8 cellular contexts compared by ENCODE assay signal in the genomic region with DNA sequence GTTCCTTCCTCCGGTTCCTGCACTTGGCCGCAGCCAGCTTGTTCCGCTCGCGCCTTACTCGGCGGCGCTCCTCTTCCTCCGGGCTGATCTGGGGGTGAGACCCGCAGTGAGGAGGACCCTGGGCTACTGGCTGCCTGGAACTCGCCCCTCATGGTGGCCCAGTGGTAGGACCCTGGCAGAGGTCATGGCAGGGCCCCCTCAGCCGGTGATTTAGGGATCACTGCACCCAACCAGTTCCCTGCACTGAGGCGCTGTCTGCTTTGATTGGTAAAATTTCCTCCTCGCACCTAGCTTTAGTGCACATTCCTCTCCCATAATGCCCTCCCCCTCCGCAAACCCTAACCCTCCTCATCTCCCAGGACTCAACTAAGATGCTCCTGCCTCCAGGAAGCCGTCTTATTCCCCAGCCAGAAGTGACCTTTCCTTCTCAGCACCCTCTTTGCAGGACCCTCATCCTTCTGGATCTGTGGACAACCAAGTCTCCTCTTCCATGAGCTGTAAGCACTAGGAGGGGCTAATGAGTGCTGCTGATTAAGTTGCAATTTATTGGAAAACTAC. TPM values are rescaled to one million over a fixed set of nuclear protein-coding genes. Genes with fewer than 3 reads are reported as not detected.
A peak's percentile ranks its signal among the peaks of the same experiment; 100 is the strongest.
DNase-seq lines count a peak whose midpoint lies in the region; ATAC-seq and TF ChIP-seq lines count a peak whose summit lies in the region.

No MANE protein-coding gene starts in this region.

- H3K79me2 ChIP-seq in Karpas-422 (ENCODE audit: low read length) = peaks cover 14% of the 10 kb centered on the region

- peak overlapping the region; percentile 41 to 98 (median 85) for H3K4me3 ChIP-seq in BLaER1 treated with 17β-estradiol and CSF1 and Interleukin-3, amounts not matched to agents 10 nM and 100 nM
- H3K4me3 ChIP-seq in Karpas-422 (ENCODE audit: low read length) (peak overlapping the region; percentile 96), ascending aorta (peak overlapping the region in 1 of 2 donors; percentile 82), muscle layer of colon (ENCODE audit: low read depth in 1 of 2, low read length in 2 of 2) (peak overlapping the region in 1 of 2 donors; percentile 27)

- no peak for ATAC-seq in GM21786 (IDR thresholded peaks at IDR 0.05; ENCODE audit: unreplicated experiment)
- no peak for ATAC-seq in HG03378 (IDR thresholded peaks at IDR 0.05; ENCODE audit: unreplicated experiment)

- peak; percentile 73 for DNase-seq in Karpas-422
- peak in 1 of 2 donors; percentile 70 for DNase-seq in ascending aorta (ENCODE audit: low spot score in 2 of 2)
- no peak for DNase-seq in NCI-H146 treated with DMSO at 0.1 percent for 48 hours (lab: John Stamatoyannopoulos, UW; ENCODE audit: unreplicated experiment)
- no peak for DNase-seq in NCI-H1048 (lab: John Stamatoyannopoulos, UW)

- H3K36me3 ChIP-seq in BLaER1 treated with 17β-estradiol and CSF1 and Interleukin-3, amounts not matched to agents 10 nM and 100 nM = peaks cover 0 to 44% (median 4%) of the 10 kb centered on the region in 11 experiments; a peak in 12 of 22 replicates
- H3K36me3 ChIP-seq in Karpas-422 (ENCODE audit: insufficient read depth, low read length) (no peaks in the 10 kb centered on the region), ascending aorta (no peaks in the 10 kb centered on the region), muscle layer of colon (ENCODE audit: insufficient read depth, low read length) (no peaks in the 10 kb centered on the region)

- H3K9me3 ChIP-seq in BLaER1 treated with 17β-estradiol and CSF1 and Interleukin-3, amounts not matched to agents 10 nM and 100 nM (replicated peaks in 1 of 11) = no peaks in the 10 kb centered on the region
- H3K9me3 ChIP-seq in Karpas-422 (ENCODE audit: low read length) (no peaks in the 10 kb centered on the region), ascending aorta (no peaks in the 10 kb centered on the region), muscle layer of colon (ENCODE audit: low read length) (no peaks in the 10 kb centered on the region)

- H3K4me1 ChIP-seq in BLaER1 treated with 17β-estradiol and CSF1 and Interleukin-3, amounts not matched to agents 10 nM and 100 nM = peaks cover 54 to 87% (median 67%) of the 10 kb centered on the region in 10 experiments
- H3K4me1 ChIP-seq in Karpas-422 (ENCODE audit: low read length) (peaks cover 42% of the 10 kb centered on the region), ascending aorta (peaks cover 17 to 31% of the 10 kb centered on the region in 2 donors), muscle layer of colon (ENCODE audit: insufficient read depth, low read length) (peaks cover 32% of the 10 kb centered on the region)

- H3K27me3 ChIP-seq in BLaER1 treated with 17β-estradiol and CSF1 and Interleukin-3, amounts not matched to agents 10 nM and 100 nM = peaks cover 0 to 24% (median 19%) of the 10 kb centered on the region in 11 experiments; a peak in 19 of 22 replicates
- H3K27me3 ChIP-seq in Karpas-422 (ENCODE audit: low read length) = no peaks in the 10 kb centered on the region
- no peaks in the 10 kb centered on the region for H3K27me3 ChIP-seq in ascending aorta
- peaks cover 2 to 7% of the 10 kb centered on the region in 2 donors for H3K27me3 ChIP-seq in muscle layer of colon (ENCODE audit: control insufficient read depth in 1 of 2, insufficient read depth in 2 of 2, low read length in 2 of 2)

- H3K9ac ChIP-seq in BLaER1 treated with 17β-estradiol and CSF1 and Interleukin-3, amounts not matched to agents 10 nM and 100 nM = peak overlapping the region; percentile 65 to 97 (median 79)
- peak overlapping the region; percentile 97 for H3K9ac ChIP-seq in Karpas-422 (ENCODE audit: low read length)
- H3K9ac ChIP-seq in muscle layer of colon (ENCODE audit: low read length) = peak overlapping the region; percentile 25

- H2AFZ ChIP-seq in Karpas-422 (ENCODE audit: low read length) = no peak overlapping the region; the same call in 1 of the 2 replicates

- peaks cover 0 to 69% (median 31%) of the 10 kb centered on the region in 11 experiments; a peak in 18 of 22 replicates for H4K20me1 ChIP-seq in BLaER1 treated with 17β-estradiol and CSF1 and Interleukin-3, amounts not matched to agents 10 nM and 100 nM
- H4K20me1 ChIP-seq in Karpas-422 (ENCODE audit: insufficient read depth, low read depth, low read length) = peaks cover 8% of the 10 kb centered on the region; the same call in 1 of the 2 replicates

- no peak for TF ChIP-seq CTCF in ascending aorta (IDR thresholded peaks at IDR 0.05)

- H3K27ac ChIP-seq in BLaER1 treated with 17β-estradiol and CSF1 and Interleukin-3, amounts not matched to agents 10 nM and 100 nM = peak overlapping the region; percentile 64 to 89 (median 78)
- H3K27ac ChIP-seq in Karpas-422 (ENCODE audit: low read length) (no peak overlapping the region), ascending aorta (peak overlapping the region; percentile 98), muscle layer of colon (ENCODE audit: low read depth, low read length) (peak overlapping the region; percentile 90)

- no peaks in the 10 kb centered on the region for H3K9me2 ChIP-seq in Karpas-422 (replicated peaks; ENCODE audit: insufficient read depth, low read length)

- peak overlapping the region; percentile 92 to 99 (median 95) for H3K4me2 ChIP-seq in BLaER1 treated with 17β-estradiol and CSF1 and Interleukin-3, amounts not matched to agents 10 nM and 100 nM
- peak overlapping the region; percentile 100 for H3K4me2 ChIP-seq in Karpas-422 (ENCODE audit: low read depth, low read length, poor library complexity, severe bottlenecking)

- intact Hi-C loops in ascending aorta (cut with DNase I) = no loop called here

RNA-seq across cellular contexts. Expression of a gene that starts 3.6 kb away (rescaled TPM):
- total RNA-seq in Karpas-422 (2014; rRNA removed; shearing (Covaris generic); ENCODE audit: low replicate concordance) = 21.3 and 56.7 TPM in 2 replicates
- total RNA-seq in ascending aorta = 184 TPM

RNA-seq across cellular contexts. Expression of a gene that starts 5.8 kb away (rescaled TPM):
- total RNA-seq in Karpas-422 (2014; rRNA removed; shearing (Covaris generic); ENCODE audit: low replicate concordance) = 207 and 248 TPM in 2 replicates
- 57.2 TPM for total RNA-seq in ascending aorta

RNA-seq across cellular contexts. Expression of a gene that starts 6.1 kb away (rescaled TPM):
- not detected in 2 replicates for total RNA-seq in Karpas-422 (2014; rRNA removed; shearing (Covaris generic); ENCODE audit: low replicate concordance)
- total RNA-seq in ascending aorta = 123 TPM

RNA-seq across cellular contexts. Expression of a gene that starts 14.5 kb away (rescaled TPM):
- not detected in 2 replicates for total RNA-seq in Karpas-422 (2014; rRNA removed; shearing (Covaris generic); ENCODE audit: low replicate concordance)
- not detected for total RNA-seq in ascending aorta

RNA-seq across cellular contexts. Expression of a gene that starts 21.5 kb away (rescaled TPM):
- 1.3 and 2.6 TPM in 2 replicates for total RNA-seq in Karpas-422 (2014; rRNA removed; shearing (Covaris generic); ENCODE audit: low replicate concordance)
- 92.8 TPM for total RNA-seq in ascending aorta

Comparison
In these comparisons a context has a peak if more than half of its experiments do, and no peak if none do; other contexts are left out.
1. H3K9ac ChIP-seq: peak in every context shown above with its lines; median percentile 97 in Karpas-422; 79 in BLaER1 treated with 17β-estradiol and CSF1 and Interleukin-3, amounts not matched to agents 10 nM and 100 nM; 25 in muscle layer of colon.
2. RNA of a gene that starts 6.1 kb away (total RNA-seq): 123 TPM in ascending aorta (single experiment); not detected in Karpas-422; every median in the first group is over 100 times any median in the second.